In genomic region chr13:63414247-63414646, GRCh38 we compare ENCODE assay signal across 8 cellular contexts.
"Had no signal": no experiment of that assay in that cellular context is flagged by ENCODE, and none has a peak within 500 bp of the region (broad histone marks: within the 10 kb centered on the region; RNA-seq: fewer than 3 reads in every experiment).

No MANE protein-coding gene starts in this region.

- H3K27ac Mint-ChIP-seq: H9, IgD-negative memory B cell had no signal

- H3K9ac ChIP-seq: KMS-11 had no signal

- H3K27ac ChIP-seq: HL-60, KMS-11 had no signal

- FAIRE-seq: H1 had no signal

- H3K4me3 Mint-ChIP-seq: H9, IgD-negative memory B cell had no signal

- H3K4me2 ChIP-seq: KMS-11 had no signal

- H3K27me3 Mint-ChIP-seq: IgD-negative memory B cell had no signal

- H3K4me1 Mint-ChIP-seq: IgD-negative memory B cell had no signal

- DNase-seq: H9, HCEC 1CT, Karpas-422, KBM-7 had no signal
